In genomic region chr19:50759886-50760285, GRCh38 we compare ENCODE assay signal across 11 cellular contexts. TPM values are rescaled to one million over a fixed set of nuclear protein-coding genes. Genes with fewer than 3 reads are reported as not detected.
DNase-seq lines count a peak whose midpoint lies in the region; ATAC-seq, FAIRE-seq and TF ChIP-seq lines count a peak whose summit lies in the region.
"Had no signal": no experiment of that assay in that cellular context is flagged by ENCODE, and none has a peak within 500 bp of the region (broad histone marks: within the 10 kb centered on the region; RNA-seq: fewer than 3 reads in every experiment).

No MANE protein-coding gene starts in this region.

- no peak overlapping the region for H3K4me2 ChIP-seq in HCT116 (ENCODE audit: low read length)
- no peak overlapping the region for H3K4me2 ChIP-seq in OCI-LY7 (ENCODE audit: low read length)

- DNase-seq in COLO829 (ENCODE audit: low spot score) (peak; percentile 52), HCT116 (ENCODE audit: low read depth, low spot score) (peak; percentile 69), OCI-LY7 (ENCODE audit: low spot score) (peak; percentile 78), fibroblast of peridontal ligament (ENCODE audit: extremely low read depth) (peak; percentile 8), pancreas (no peak), nephron progenitor cell (no peak)

- no peaks in the 10 kb centered on the region for H3K36me3 Mint-ChIP-seq in nephron progenitor cell (ENCODE audit: low read depth)

- H3K27me3 ChIP-seq in HCT116 (ENCODE audit: insufficient read depth, low read length) (no peaks in the 10 kb centered on the region), pancreas (no peaks in the 10 kb centered on the region)

- no peak for TF ChIP-seq POLR2A in HCT116 (IDR thresholded peaks at IDR 0.05; ENCODE audit: borderline replicate concordance, extremely low read depth, insufficient read depth, insufficient read length)

- no peak overlapping the region for H3K27ac Mint-ChIP-seq in nephron progenitor cell

- no peak for FAIRE-seq in pancreas (lab: Jason Lieb, UNC)

- H3K4me3 Mint-ChIP-seq in nephron progenitor cell, result no peak overlapping the region

- peaks cover 14% of the 10 kb centered on the region for H3K4me1 Mint-ChIP-seq in nephron progenitor cell

- 68 to 72% methylated on average over 4 of the region's 4 CpGs for WGBS in pancreas, 2 donors

- intact Hi-C loops in HCT116 (cut with micrococcal nuclease), result no loop called here
- intact Hi-C loops in OCI-LY7 (cut with micrococcal nuclease; ENCODE audit: unreplicated experiment), result no loop called here
- intact Hi-C loops in pancreas (cut with DNase I), result no loop called here

- H3K36me3 ChIP-seq in HCT116 (ENCODE audit: control insufficient read depth in 1 of 2, insufficient read depth in 2 of 2, low read length in 2 of 2) (no peaks in the 10 kb centered on the region), OCI-LY7 (ENCODE audit: insufficient read depth, low read length) (no peaks in the 10 kb centered on the region), pancreas (no peaks in the 10 kb centered on the region)

- no peak overlapping the region for H3K4me3 ChIP-seq in HCT116 (replicated peaks in 1 of 2; ENCODE audit: low read depth in 1 of 2, low read length in 2 of 2)
- H3K4me3 ChIP-seq in OCI-LY7 (ENCODE audit: low read depth, low read length, poor library complexity, severe bottlenecking), result no peak overlapping the region
- no peak overlapping the region for H3K4me3 ChIP-seq in pancreas

- ATAC-seq in HCT116, result peak; percentile 77
- no peak for ATAC-seq in GM21528 (IDR thresholded peaks at IDR 0.05; ENCODE audit: low FRiP score, unreplicated experiment)
- no peak for ATAC-seq in pancreas
- ATAC-seq in HG02678 (IDR thresholded peaks at IDR 0.05; ENCODE audit: unreplicated experiment), result no peak

- H3K79me2 ChIP-seq in HCT116 (ENCODE audit: insufficient read depth, low read length) (no peaks in the 10 kb centered on the region), OCI-LY7 (ENCODE audit: insufficient read depth, low read depth, low read length) (no peaks in the 10 kb centered on the region)

- no peak for TF ChIP-seq RAD21 in HCT116 (IDR thresholded peaks at IDR 0.05; ENCODE audit: low read depth)

- H4K20me1 ChIP-seq in HCT116 (ENCODE audit: insufficient read depth) (no peaks in the 10 kb centered on the region), OCI-LY7 (ENCODE audit: insufficient read depth, low read length) (no peaks in the 10 kb centered on the region)

- BruUV-seq in HCT116 (replicated peaks; lab: Mats Ljungman, UMichigan), result no TSS peak
- BruUV-seq in OCI-LY7 (replicated peaks; lab: Mats Ljungman, UMichigan), result no TSS peak

- H2AFZ ChIP-seq in HCT116 (ENCODE audit: low read depth, low read length, poor library complexity, severe bottlenecking) (peak overlapping the region; percentile 62), OCI-LY7 (ENCODE audit: low read length) (peak overlapping the region; percentile 97; the same call in 1 of the 2 replicates)

- no peaks in the 10 kb centered on the region for H3K9me3 Mint-ChIP-seq in nephron progenitor cell

- peaks cover 0 to 11% of the 10 kb centered on the region in 2 experiments; a peak in 1 of 4 replicates for H3K4me1 ChIP-seq in HCT116 (ENCODE audit: control insufficient read depth in 1 of 2, insufficient read depth in 2 of 2, low read length in 2 of 2)
- H3K4me1 ChIP-seq in OCI-LY7 (ENCODE audit: insufficient read depth, low read length, poor library complexity, severe bottlenecking), result no peaks in the 10 kb centered on the region
- no peaks in the 10 kb centered on the region for H3K4me1 ChIP-seq in pancreas

- CTCF ChIA-PET in HCT116 (lab: Charles Lee) (interaction anchor here (1.4 kb wide), 1 partner anchor 35 kb away, joined by 6 read pairs; no protein-coding TSS in a partner anchor), OCI-LY7 (lab: Charles Lee; ENCODE audit: unreplicated experiment) (no interaction called here)

- RAD21 ChIA-PET in HCT116 (lab: Charles Lee; ENCODE audit: low non-redundant PET in 1 of 2, low total read pairs in 2 of 2, uncharacterized antibody in 2 of 2, unreplicated experiment in 2 of 2), result no interaction called here

- no peaks in the 10 kb centered on the region for H3K9me3 ChIP-seq in HCT116 (ENCODE audit: control insufficient read depth in 1 of 2, insufficient read depth in 1 of 2, low read depth in 1 of 2, low read length in 2 of 2)
- no peaks in the 10 kb centered on the region for H3K9me3 ChIP-seq in OCI-LY7 (ENCODE audit: low read length)
- no peaks in the 10 kb centered on the region for H3K9me3 ChIP-seq in pancreas

- peaks cover 16% of the 10 kb centered on the region for H3K27me3 Mint-ChIP-seq in nephron progenitor cell (ENCODE audit: low read depth, poor library complexity)

- H3K9me2 ChIP-seq in HCT116 (ENCODE audit: insufficient read depth) (no peaks in the 10 kb centered on the region), OCI-LY7 (ENCODE audit: insufficient read depth, low read length) (no peaks in the 10 kb centered on the region)

- no peak overlapping the region for H3K27ac ChIP-seq in HCT116 (ENCODE audit: low read depth, low read length)
- no peak overlapping the region for H3K27ac ChIP-seq in OCI-LY7 (ENCODE audit: low read depth, low read length, poor library complexity, severe bottlenecking)
- no peak overlapping the region for H3K27ac ChIP-seq in pancreas

- POLR2A ChIA-PET in HCT116 (lab: Charles Lee) (no interaction called here), OCI-LY7 (lab: Charles Lee) (interaction anchor here (0.8 kb wide), 1 partner anchor 9 kb away, joined by 3 read pairs; no protein-coding TSS in a partner anchor)

- H3K9ac ChIP-seq in HCT116 (ENCODE audit: low read length), result no peak overlapping the region

- no peak for TF ChIP-seq CTCF in HCT116 (IDR thresholded peaks at IDR 0.05 in 2 of 3, conservative IDR thresholded peaks at IDR 0.05 in 1 of 3; ENCODE audit: borderline replicate concordance in 1 of 3, insufficient read depth in 1 of 3, low read depth in 2 of 3, low read length in 2 of 3)
- no peak for TF ChIP-seq CTCF in OCI-LY7 (conservative IDR thresholded peaks at IDR 0.05; ENCODE audit: low read length)
- TF ChIP-seq CTCF in pancreas (IDR thresholded peaks at IDR 0.05), result no peak
- no peak for TF ChIP-seq CTCF in nephron progenitor cell (IDR thresholded peaks at IDR 0.05)

TF ChIP-seq in HCT116, 20 proteins besides CTCF, POLR2A, EP300 and RAD21:
- TF ChIP-seq SP1 (IDR thresholded peaks at IDR 0.05; ENCODE audit: low read depth) (peak; percentile 86), MAX (IDR thresholded peaks at IDR 0.05) (peak; percentile 43; the same call in 1 of the 2 replicates), ZFX (IDR thresholded peaks at IDR 0.05) (no peak), ATF3 (IDR thresholded peaks at IDR 0.05) (no peak), YY1 (IDR thresholded peaks at IDR 0.05; ENCODE audit: extremely low read depth, insufficient replicate concordance, low read depth, low read length) (peak; percentile 90), ZNF274 (IDR thresholded peaks at IDR 0.05; ENCODE audit: low read depth, low read length) (no peak)

RNA-seq across cellular contexts. Expression of gene GPR32, which starts 10.4 kb away (rescaled TPM):
- total RNA-seq in HCT116 (2021; ENCODE audit: unreplicated experiment) (not detected), OCI-LY7 (2022) (not detected in 2 replicates), pancreas (not detected)
- polyA plus RNA-seq in HCT116 (2012), result 0.09 TPM in 1 of 2 replicates, not detected in the other
- total RNA-seq in OCI-LY7 (2014; rRNA removed; shearing (Covaris generic)), result not detected in 2 replicates
- polyA plus RNA-seq in pancreas, result not detected
- total RNA-seq: Daoy, liver had no signal
- polyA plus RNA-seq: adipose tissue, liver had no signal

RNA-seq across cellular contexts. Expression of gene ACP4, which starts 30.3 kb away (rescaled TPM):
- not detected for total RNA-seq in HCT116 (2021; ENCODE audit: unreplicated experiment)
- not detected in 2 replicates for polyA plus RNA-seq in HCT116 (2012)
- total RNA-seq in OCI-LY7 (2014; rRNA removed; shearing (Covaris generic)), result not detected in 2 replicates
- total RNA-seq in OCI-LY7 (2022), result not detected in 2 replicates
- not detected for total RNA-seq in pancreas
- not detected for polyA plus RNA-seq in pancreas
- total RNA-seq: Daoy, liver had no signal
- polyA plus RNA-seq: adipose tissue had no signal

RNA-seq across cellular contexts. Expression of gene CLEC11A, which starts 36.7 kb away (rescaled TPM):
- 7.1 TPM for total RNA-seq in HCT116 (2021; ENCODE audit: unreplicated experiment)
- polyA plus RNA-seq in HCT116 (2012), result 8.3 and 10.0 TPM in 2 replicates
- total RNA-seq in OCI-LY7 (2014; rRNA removed; shearing (Covaris generic)), result 1.0 and 2.0 TPM in 2 replicates
- 4.2 and 4.5 TPM in 2 replicates for total RNA-seq in OCI-LY7 (2022)
- total RNA-seq in pancreas, result 10 to 100 TPM in 1 of 6 donors, 1 to 10 TPM in 5; 1.3 to 14.6 (median 2.5) TPM
- 1 to 10 TPM; 4.7 to 7.4 TPM for polyA plus RNA-seq in pancreas

RNA-seq across cellular contexts. Expression of gene SHANK1, which starts 40.3 kb away (rescaled TPM):
- 3.0 TPM for total RNA-seq in HCT116 (2021; ENCODE audit: unreplicated experiment)
- polyA plus RNA-seq in HCT116 (2012), result 0.70 and 2.0 TPM in 2 replicates
- 0.03 TPM in 2 replicates for total RNA-seq in OCI-LY7 (2014; rRNA removed; shearing (Covaris generic))
- 10.7 and 13.1 TPM in 2 replicates for total RNA-seq in OCI-LY7 (2022)
- under 1 TPM in 5 of 6 donors, not detected in 1; 0.06 to 0.69 (median 0.19) TPM for total RNA-seq in pancreas
- polyA plus RNA-seq in pancreas, result under 1 TPM; 0.12 to 0.19 TPM

Comparison
In these comparisons a context has a peak if more than half of its experiments do, and no peak if none do; other contexts are left out.
1. DNase-seq: peak in COLO829 (single experiment), HCT116 (single experiment), OCI-LY7 (single experiment) and fibroblast of peridontal ligament (single experiment); none in pancreas (0 of 6) and nephron progenitor cell (single experiment).